Comparison of ENCODE assay signal across 11 cellular contexts in genomic region chr20:25360631-25361286, GRCh38. TPM values are rescaled to one million over a fixed set of nuclear protein-coding genes. Genes with fewer than 3 reads are reported as not detected.
DNase-seq lines count a peak whose midpoint lies in the region; ATAC-seq, FAIRE-seq and TF ChIP-seq lines count a peak whose summit lies in the region.
"Had no signal": no experiment of that assay in that cellular context is flagged by ENCODE, and none has a peak within 500 bp of the region (broad histone marks: within the 10 kb centered on the region; RNA-seq: fewer than 3 reads in every experiment).

No MANE protein-coding gene starts in this region.

- TF ChIP-seq CTCF in AG04450 (IDR thresholded peaks at IDR 0.05; ENCODE audit: low read depth, low read length) = no peak

- no peaks in the 10 kb centered on the region for H3K27me3 ChIP-seq in AG04450 (ENCODE audit: control insufficient read depth, insufficient read depth, low read length)
- no peaks in the 10 kb centered on the region for H3K27me3 ChIP-seq in HAP-1 (ENCODE audit: low read depth)

- no peak for TF ChIP-seq POLR2A in H54 (IDR thresholded peaks at IDR 0.05; ENCODE audit: low read depth, low read length)

- H3K36me3 ChIP-seq in HAP-1 (replicated peaks) = no peaks in the 10 kb centered on the region; the same call in 1 of the 2 replicates

- no peak for FAIRE-seq in H54 (lab: Jason Lieb, UNC)
- FAIRE-seq: TTC549 had no signal

- peak overlapping the region; percentile 62 for H3K27ac ChIP-seq in AG04450 (ENCODE audit: low read depth, low read length)
- H3K27ac ChIP-seq: psoas muscle had no signal

- ATAC-seq in SK-N-SH treated with all-trans-retinoic acid at 6 μM for 48 hours (peak; percentile 93), left colon (no peak)
- ATAC-seq: psoas muscle had no signal

- in situ Hi-C loops in HAP-1 (cut with MboI; ENCODE audit: low sequenced_read_pairs) = no loop called here

- CTCF ChIA-PET in AG04450 (lab: Charles Lee) = no interaction called here

- H3K9me3 ChIP-seq in AG04450 (ENCODE audit: control insufficient read depth, insufficient read depth, low read length) = peaks cover 5% of the 10 kb centered on the region; the same call in 1 of the 2 replicates
- H3K9me3 ChIP-seq in HAP-1 = 0 out of 2 replicates have a peak, but pooled peaks cover 3% of the 10 kb centered on the region
- H3K9me3 ChIP-seq: psoas muscle had no signal

- POLR2A ChIA-PET in AG04450 (lab: Yijun Ruan, JAX) = interaction anchor here (1.0 to 1.3 kb wide), 3 partner anchors 11 to 51 kb away, joined by 3 read pairs; no protein-coding TSS in a partner anchor

- H3K4me3 ChIP-seq in AG04450 (ENCODE audit: low read depth, low read length) (no peak overlapping the region), HAP-1 (no peak overlapping the region)
- H3K4me3 ChIP-seq: psoas muscle had no signal

- H3K4me1 ChIP-seq in HAP-1 = no peaks in the 10 kb centered on the region
- H3K4me1 ChIP-seq: psoas muscle had no signal

- intact Hi-C loops in left colon (cut with DNase I, micrococcal nuclease) = no loop called here

- no peak for DNase-seq in AG04450 (ENCODE audit: low read depth, low spot score)
- DNase-seq in H54 (ENCODE audit: insufficient read length, low spot score) = peak; percentile 34
- peak; percentile 64 for DNase-seq in kidney tubule cell (ENCODE audit: low spot score)
- no peak for DNase-seq in GM19240 (ENCODE audit: insufficient read length, low spot score)
- no peak for DNase-seq in left colon
- DNase-seq in retina = no peak
- DNase-seq in HAP-1 (ENCODE audit: low spot score in 2 of 2) = no peak
- DNase-seq: effector memory CD4-positive, alpha-beta T cell; psoas muscle had no signal

TF ChIP-seq in SK-N-SH treated with all-trans-retinoic acid at 6 μM for 48 hours, 23 proteins besides CTCF, POLR2A, EP300 and RAD21:
- TF ChIP-seq ARNTL (CRISPR knock-in tag; IDR thresholded peaks at IDR 0.05; ENCODE audit: borderline replicate concordance, low read depth) (no peak), ZNF565 (CRISPR knock-in tag; conservative IDR thresholded peaks at IDR 0.05; ENCODE audit: low read depth) (no peak), GLIS3 (CRISPR knock-in tag; IDR thresholded peaks at IDR 0.05) (no peak), PATZ1 (CRISPR knock-in tag; IDR thresholded peaks at IDR 0.05; ENCODE audit: borderline replicate concordance) (no peak), ZC3H10 (CRISPR knock-in tag; IDR thresholded peaks at IDR 0.05) (no peak), PPARA (CRISPR knock-in tag; IDR thresholded peaks at IDR 0.05; ENCODE audit: borderline replicate concordance) (no peak)

RNA-seq across cellular contexts. Expression of gene ABHD12, which starts 29.9 kb away (rescaled TPM):
- 33.6 and 38.5 TPM in 2 replicates for polyA plus RNA-seq in AG04450 (2011; rRNA removed)
- 31.8 and 39.3 TPM in 2 replicates for polyA minus RNA-seq in AG04450 (2011; rRNA and poly(A)+ RNA removed)
- 10 to 100 TPM; 42.4 to 76.1 TPM for total RNA-seq in left colon

RNA-seq across cellular contexts. Expression of gene GINS1, which starts 46.7 kb away (rescaled TPM):
- 2.8 and 3.7 TPM in 2 replicates for polyA plus RNA-seq in AG04450 (2011; rRNA removed)
- polyA minus RNA-seq in AG04450 (2011; rRNA and poly(A)+ RNA removed) = 3.1 and 3.4 TPM in 2 replicates
- total RNA-seq in left colon = 1 to 10 TPM; 2.7 to 5.0 TPM

Comparison
In these comparisons a context has a peak if more than half of its experiments do, and no peak if none do; other contexts are left out.
1. DNase-seq: peak in H54 (single experiment) and kidney tubule cell (single experiment); none in AG04450 (single experiment), GM19240 (single experiment), left colon (0 of 2), retina (single experiment) and HAP-1 (0 of 2).